Comparison of ENCODE assay signal across 21 cellular contexts in genomic region chr6:50699086-50699886, GRCh38. TPM values are rescaled to one million over a fixed set of nuclear protein-coding genes. Genes with fewer than 3 reads are reported as not detected.
DNase-seq lines count a peak whose midpoint lies in the region; ATAC-seq, FAIRE-seq and TF ChIP-seq lines count a peak whose summit lies in the region.
"Had no signal": no experiment of that assay in that cellular context is flagged by ENCODE, and none has a peak within 500 bp of the region (broad histone marks: within the 10 kb centered on the region; RNA-seq: fewer than 3 reads in every experiment).

No MANE protein-coding gene starts in this region.

- CTCF ChIA-PET in A673 (lab: Charles Lee) (no interaction called here), HEK293 (lab: Yijun Ruan, JAX) (interaction anchor here (0.7 kb wide), 1 partner anchor 19 kb away, joined by 3 read pairs; no protein-coding TSS in a partner anchor), H1 (lab: Charles Lee; ENCODE audit: partially characterized antibody) (interaction anchor here (0.5 to 1.7 kb wide), 7 partner anchors 10 to 1321 kb away, joined by 3 to 4 read pairs (median 3); no protein-coding TSS in a partner anchor)

- H3K4ac ChIP-seq in H1 (replicated peaks; ENCODE audit: insufficient read length, low read depth, low read length): no peak overlapping the region

- no peak overlapping the region for H2BK15ac ChIP-seq in H1 (ENCODE audit: low read length)

- no peak overlapping the region for H2AFZ ChIP-seq in H1 (ENCODE audit: low read length)

- no peak overlapping the region for H4K91ac ChIP-seq in H1 (replicated peaks; ENCODE audit: insufficient read length, low read length)

- H3K27ac ChIP-seq in A673 (ENCODE audit: low read depth, low read length, poor library complexity, severe bottlenecking): no peak overlapping the region
- no peak overlapping the region for H3K27ac ChIP-seq in HEK293 (ENCODE audit: extremely low read depth, low read depth, low read length)
- no peak overlapping the region for H3K27ac ChIP-seq in H1 (ENCODE audit: low read depth, low read length)
- H3K27ac ChIP-seq: cardiac muscle cell, left ventricle myocardium inferior, RWPE1, spleen had no signal

- no peak overlapping the region for H3K18ac ChIP-seq in H1 (ENCODE audit: extremely low read depth, low read length)

- H3K23me2 ChIP-seq in H1 (ENCODE audit: low read depth, low read length): no peaks in the 10 kb centered on the region

- intact Hi-C loops in A673 (cut with micrococcal nuclease; ENCODE audit: unreplicated experiment): no loop called here

- no peak overlapping the region for H2BK12ac ChIP-seq in H1 (ENCODE audit: low read depth, low read length)

- no peaks in the 10 kb centered on the region for H3K79me1 ChIP-seq in H1 (ENCODE audit: low read depth, low read length)

- TF ChIP-seq CTCF in A673 (conservative IDR thresholded peaks at IDR 0.05; ENCODE audit: low read depth, low read length) (no peak), HEK293 (tag by site-specific recombination; IDR thresholded peaks at IDR 0.05) (no peak), H1 (IDR thresholded peaks at IDR 0.05; ENCODE audit: control extremely low read depth in 1 of 3, insufficient read depth in 1 of 3, low read depth in 1 of 3, low read length in 3 of 3) (no peak)

- H3K9ac ChIP-seq in H1 (replicated peaks in 1 of 4; ENCODE audit: extremely low read depth in 1 of 4, low read depth in 3 of 4, low read length in 3 of 4): no peak overlapping the region

- BruUV-seq in A673 (replicated peaks; lab: Mats Ljungman, UMichigan): no TSS peak

- H4K8ac ChIP-seq in H1 (ENCODE audit: extremely low read depth, insufficient read depth, low read length): no peak overlapping the region

- H3K56ac ChIP-seq in H1 (replicated peaks; ENCODE audit: insufficient read length, low read depth, low read length): no peak overlapping the region

- H3K27me3 ChIP-seq in A673 (replicated peaks; ENCODE audit: insufficient read depth, low read depth, low read length, poor library complexity) (peaks cover 68% of the 10 kb centered on the region), H1 (replicated peaks in 1 of 4; ENCODE audit: control insufficient read depth in 3 of 4, extremely low read depth in 1 of 4, insufficient read depth in 3 of 4, low read length in 3 of 4) (peaks cover 0 to 9% (median 4%) of the 10 kb centered on the region in 4 experiments; a peak in 3 of 7 replicates), MG63 (no peaks in the 10 kb centered on the region)

- H3K4me3 ChIP-seq in A673 (ENCODE audit: low read depth, low read length, poor library complexity, severe bottlenecking) (no peak overlapping the region), HEK293 (ENCODE audit: low read depth, low read length) (no peak overlapping the region), H1 (ENCODE audit: extremely low read depth in 1 of 4, insufficient read depth in 2 of 4, low read depth in 3 of 4, low read length in 4 of 4) (no peak overlapping the region), MG63 (no peak overlapping the region)
- H3K4me3 ChIP-seq: cardiac muscle cell, left ventricle myocardium inferior, spleen had no signal

- no peak for TF ChIP-seq POLR2A in H1 (IDR thresholded peaks at IDR 0.05; ENCODE audit: control extremely low read depth in 1 of 2, low read depth in 2 of 2, low read length in 2 of 2)

- 43% methylated on average over 11 of the region's 12 CpGs; no CpG with 5 or more reads in 1 of the 2 experiments for WGBS in H1 (ENCODE audit: extremely low coverage in 1 of 2, insufficient coverage in 1 of 2, insufficient read length in 1 of 2, insufficient replicate concordance in 2 of 2, low coverage in 1 of 2, low lambda C conversion rate in 2 of 2, missing lambda C conversion rate in 1 of 2), 2 experiments

- H3K4me2 ChIP-seq in H1 (ENCODE audit: insufficient read depth in 1 of 2, low read depth in 2 of 2, low read length in 2 of 2): no peak overlapping the region

- H4K20me1 ChIP-seq in H1 (replicated peaks in 1 of 2; ENCODE audit: control insufficient read depth in 1 of 2, insufficient read depth in 2 of 2, low read length in 2 of 2): no peaks in the 10 kb centered on the region

- FAIRE-seq in H1 (lab: Jason Lieb, UNC): no peak
- FAIRE-seq: HTR-8/SVneo had no signal

- H3K23ac ChIP-seq in H1 (ENCODE audit: insufficient read length): no peak overlapping the region

- no peaks in the 10 kb centered on the region for H3K36me3 ChIP-seq in A673 (ENCODE audit: insufficient read depth, low read length, poor library complexity, severe bottlenecking)
- H3K36me3 ChIP-seq in HEK293 (ENCODE audit: control insufficient read depth in 2 of 2, insufficient read depth in 1 of 2, low read length in 2 of 2): no peaks in the 10 kb centered on the region
- no peaks in the 10 kb centered on the region for H3K36me3 ChIP-seq in H1 (ENCODE audit: control insufficient read depth in 2 of 4, insufficient read depth in 4 of 4, low read length in 3 of 4)
- H3K36me3 ChIP-seq in MG63: no peaks in the 10 kb centered on the region
- H3K36me3 ChIP-seq: cardiac muscle cell, left ventricle myocardium inferior, spleen had no signal

- no peak overlapping the region for H2BK120ac ChIP-seq in H1 (replicated peaks; ENCODE audit: low read depth, low read length)

- H4K5ac ChIP-seq in H1 (ENCODE audit: insufficient read length, low read depth, low read length): no peak overlapping the region

- no peaks in the 10 kb centered on the region for H3K9me3 ChIP-seq in A673 (ENCODE audit: low read depth, low read length, poor library complexity, severe bottlenecking)
- H3K9me3 ChIP-seq in HEK293 (ENCODE audit: control insufficient read depth, insufficient read depth, low read depth, low read length): no peaks in the 10 kb centered on the region
- H3K9me3 ChIP-seq in H1 (ENCODE audit: insufficient read depth in 2 of 2, low read depth in 1 of 2, low read length in 1 of 2): no peaks in the 10 kb centered on the region
- H3K9me3 ChIP-seq in MG63: no peaks in the 10 kb centered on the region
- H3K9me3 ChIP-seq: left ventricle myocardium inferior, spleen had no signal

- DNase-seq in A673 (ENCODE audit: low spot score) (peak; percentile 37), OCI-M1 (lab: John Stamatoyannopoulos, UW) (peak; percentile 35), H1 (ENCODE audit: low read depth in 1 of 2, low spot score in 2 of 2) (no peak), SIG-M5 treated with dmso at 0.1 percent for 504 hours (lab: John Stamatoyannopoulos, UW; ENCODE audit: unreplicated experiment) (no peak), kidney glomerular epithelial cell (lab: John Stamatoyannopoulos, UW) (no peak), MG63 (no peak)
- DNase-seq: activated CD4-positive, alpha-beta T cell treated with anti-CD3 and anti-CD28 coated beads, Interleukin-2, amount 10 ng/mL, durations not matched to agents 7 days and 5 days; activated naive CD8-positive, alpha-beta T cell treated with anti-CD3 and anti-CD28 coated beads for 36 hours; CD4-positive, alpha-beta T cell; effector CD8-positive, alpha-beta T cell; left ventricle myocardium inferior; NCI-H2107; NCI-H748 treated with DMSO at 0.1 percent for 48 hours; posterior cingulate gyrus; spleen; stimulated activated naive B cell treated with anti-CD40 and anti-IgM and Interleukin-4, amounts not matched to agents 10 μg/mL and 1 μg/mL and 100 μg/mL, for 72 hours had no signal

- peaks cover 3% of the 10 kb centered on the region for H3K4me1 ChIP-seq in A673 (ENCODE audit: insufficient read depth, low read length, poor library complexity, severe bottlenecking)
- H3K4me1 ChIP-seq in HEK293 (ENCODE audit: control insufficient read depth, insufficient read depth, low read length): no peaks in the 10 kb centered on the region
- H3K4me1 ChIP-seq in H1 (replicated peaks in 1 of 4; ENCODE audit: control insufficient read depth in 3 of 4, insufficient read depth in 4 of 4, low read length in 3 of 4): peaks cover 0 to 2% (median 0%) of the 10 kb centered on the region in 4 experiments; a peak in 1 of 7 replicates
- H3K4me1 ChIP-seq: left ventricle myocardium inferior, spleen had no signal

- no peaks in the 10 kb centered on the region for H3K79me2 ChIP-seq in H1 (ENCODE audit: control insufficient read depth in 1 of 2, insufficient read depth in 2 of 2, low read length in 2 of 2)

- no peak overlapping the region for H2BK5ac ChIP-seq in H1 (ENCODE audit: low read depth, low read length)

- ATAC-seq in HG03378 (IDR thresholded peaks at IDR 0.05; ENCODE audit: unreplicated experiment): no peak

- H2AK5ac ChIP-seq in H1 (ENCODE audit: low read depth, low read length): no peak overlapping the region

- TF ChIP-seq RAD21 in H1 (IDR thresholded peaks at IDR 0.05 in 1 of 2, conservative IDR thresholded peaks at IDR 0.05 in 1 of 2; ENCODE audit: low read depth in 2 of 2, low read length in 2 of 2): no peak

- H3K14ac ChIP-seq in H1 (ENCODE audit: insufficient read length): no peak overlapping the region

- no peak overlapping the region for H2BK20ac ChIP-seq in H1 (ENCODE audit: low read length)

- no peak for TF ChIP-seq EP300 in H1 (IDR thresholded peaks at IDR 0.05; ENCODE audit: borderline replicate concordance in 1 of 2, low read depth in 2 of 2, low read length in 2 of 2)

- POLR2A ChIA-PET in A673 (lab: Charles Lee; ENCODE audit: low non-redundant PET): no interaction called here
- POLR2A ChIA-PET in HEK293 (lab: Yijun Ruan, JAX): no interaction called here
- POLR2A ChIA-PET in H1 (lab: Charles Lee; ENCODE audit: partially characterized antibody): interaction anchor here (1.1 to 1.7 kb wide), 2 partner anchors 20 to 22 kb away, joined by 4 read pairs; no protein-coding TSS in a partner anchor

TF ChIP-seq in HEK293, 187 proteins besides CTCF, POLR2A, EP300 and RAD21 (continues in another document):
- no peak for TF ChIP-seq ZNF585B (tag by site-specific recombination; IDR thresholded peaks at IDR 0.05)

TF ChIP-seq in H1, 55 proteins besides CTCF, POLR2A, EP300 and RAD21 (continues in another document):
- TF ChIP-seq E2F6 (IDR thresholded peaks at IDR 0.05) (peak; percentile 96), CREB1 (IDR thresholded peaks at IDR 0.05) (no peak)

RNA-seq across cellular contexts. Expression of gene TFAP2D, which starts 14.0 kb away (rescaled TPM):
- not detected in 2 replicates for total RNA-seq in A673 (2021)
- total RNA-seq in H1 (2021; fragmentation: NEBNext Ultra II Directional; extraction: Animal tissue kit (Norgen Biotek cat#: 25700)): not detected in 2 replicates
- polyA plus RNA-seq in H1 (2011; rRNA removed): not detected in 2 replicates
- polyA plus RNA-seq in H1 (2011; cell fraction: cytosol; rRNA removed): not detected
- not detected for polyA plus RNA-seq in H1 (2011; cell fraction: nucleus; rRNA removed)
- polyA plus RNA-seq in H1 (2012, experiment 1 of 2): not detected in 4 replicates
- not detected for polyA plus RNA-seq in H1 (2012, experiment 2 of 2)
- polyA plus RNA-seq in H1 (2013, experiment 1 of 2): not detected
- not detected for polyA plus RNA-seq in H1 (2013, experiment 2 of 2)
- polyA minus RNA-seq in H1 (2011; rRNA and poly(A)+ RNA removed): not detected in 2 replicates
- not detected for polyA minus RNA-seq in H1 (2011; cell fraction: cytosol; rRNA and poly(A)+ RNA removed)
- not detected for polyA minus RNA-seq in H1 (2011; cell fraction: nucleus; rRNA and poly(A)+ RNA removed)
- not detected in 2 replicates for total RNA-seq in MG63 (2014; rRNA removed; shearing (Covaris generic); ENCODE audit: low replicate concordance)
- total RNA-seq: activated CD4-positive, alpha-beta T cell treated with anti-CD3 and anti-CD28 coated beads, Interleukin-2, amount 10 ng/mL, durations not matched to agents 7 days and 5 days; activated naive CD8-positive, alpha-beta T cell treated with anti-CD3 and anti-CD28 coated beads for 36 hours; cardiac muscle cell; CD4-positive, alpha-beta T cell; left ventricle myocardium inferior; spleen had no signal
- polyA plus RNA-seq: cardiac muscle cell, spleen had no signal

Comparison
In these comparisons a context has a peak if more than half of its experiments do, and no peak if none do; other contexts are left out.
1. DNase-seq: peak in A673 (single experiment) and OCI-M1 (single experiment); none in H1 (0 of 2), SIG-M5 treated with dmso at 0.1 percent for 504 hours (single experiment), kidney glomerular epithelial cell (single experiment) and MG63 (single experiment).